In genomic region chr10:79152423-79152817, GRCh38 we compare ENCODE assay signal across 1 cellular context.
TF ChIP-seq lines count a peak whose summit lies in the region.

No MANE protein-coding gene starts in this region.

TF ChIP-seq in HepG2, 621 proteins besides CTCF, POLR2A, EP300 and RAD21:
- TF ChIP-seq HOMEZ (CRISPR knock-in tag; IDR thresholded peaks at IDR 0.05; ENCODE audit: low read depth): no peak
- no peak for TF ChIP-seq TERF1 (CRISPR knock-in tag; IDR thresholded peaks at IDR 0.05)
- TF ChIP-seq ZNF709 (CRISPR knock-in tag; IDR thresholded peaks at IDR 0.05): no peak
- TF ChIP-seq, protein P1, sequence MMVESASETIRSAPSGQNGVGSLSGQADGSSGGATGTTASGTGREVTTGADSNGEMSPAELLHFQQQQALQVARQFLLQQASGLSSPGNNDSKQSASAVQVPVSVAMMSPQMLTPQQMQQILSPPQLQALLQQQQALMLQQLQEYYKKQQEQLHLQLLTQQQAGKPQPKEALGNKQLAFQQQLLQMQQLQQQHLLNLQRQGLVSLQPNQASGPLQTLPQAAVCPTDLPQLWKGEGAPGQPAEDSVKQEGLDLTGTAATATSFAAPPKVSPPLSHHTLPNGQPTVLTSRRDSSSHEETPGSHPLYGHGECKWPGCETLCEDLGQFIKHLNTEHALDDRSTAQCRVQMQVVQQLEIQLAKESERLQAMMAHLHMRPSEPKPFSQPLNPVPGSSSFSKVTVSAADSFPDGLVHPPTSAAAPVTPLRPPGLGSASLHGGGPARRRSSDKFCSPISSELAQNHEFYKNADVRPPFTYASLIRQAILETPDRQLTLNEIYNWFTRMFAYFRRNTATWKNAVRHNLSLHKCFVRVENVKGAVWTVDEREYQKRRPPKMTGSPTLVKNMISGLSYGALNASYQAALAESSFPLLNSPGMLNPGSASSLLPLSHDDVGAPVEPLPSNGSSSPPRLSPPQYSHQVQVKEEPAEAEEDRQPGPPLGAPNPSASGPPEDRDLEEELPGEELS (CRISPR knock-in tag; IDR thresholded peaks at IDR 0.05): no peak
- TF ChIP-seq ZNF629 (CRISPR knock-in tag; conservative IDR thresholded peaks at IDR 0.05): peak; percentile 59
- TF ChIP-seq NRL (CRISPR knock-in tag; IDR thresholded peaks at IDR 0.05; ENCODE audit: borderline replicate concordance): no peak
